ENCODE assay signal across 1 cellular context in genomic region chr16:15747937-15748336, GRCh38.
TF ChIP-seq lines count a peak whose summit lies in the region.

No MANE protein-coding gene starts in this region.

TF ChIP-seq in HepG2, 621 proteins besides CTCF, POLR2A, EP300 and RAD21 (continued from another document):
- TF ChIP-seq ZNF687 (CRISPR knock-in tag; IDR thresholded peaks at IDR 0.05) = 0 out of 2 replicates have a peak, but pooled peaks have one; percentile 11
